10 cellular contexts compared by ENCODE assay signal in genomic region chr12:96501908-96502307, GRCh38. TPM values are rescaled to one million over a fixed set of nuclear protein-coding genes. Genes with fewer than 3 reads are reported as not detected.
DNase-seq lines count a peak whose midpoint lies in the region; ATAC-seq and TF ChIP-seq lines count a peak whose summit lies in the region.
"Had no signal": no experiment of that assay in that cellular context is flagged by ENCODE, and none has a peak within 500 bp of the region (broad histone marks: within the 10 kb centered on the region; RNA-seq: fewer than 3 reads in every experiment).

No MANE protein-coding gene starts in this region.

- no peak overlapping the region for H4K91ac ChIP-seq in trophoblast cell (ENCODE audit: low read depth, low read length)

- no peak overlapping the region for H3K4me2 ChIP-seq in trophoblast cell (ENCODE audit: low read length)

- H3K4me1 ChIP-seq in SJSA1 (replicated peaks) (peaks cover 26% of the 10 kb centered on the region), esophagus (ENCODE audit: control insufficient read depth in 2 of 2, insufficient read depth in 2 of 2, low read length in 1 of 2) (no peaks in the 10 kb centered on the region), suprapubic skin (peaks cover 10% of the 10 kb centered on the region), trophoblast cell (ENCODE audit: control insufficient read depth in 1 of 2, insufficient read depth in 2 of 2, low read length in 2 of 2) (peaks cover 3 to 6% of the 10 kb centered on the region in 2 experiments)

- H3K4ac ChIP-seq in trophoblast cell (ENCODE audit: low read depth, low read length), result no peak overlapping the region

- 0 out of 2 replicates have a peak, but pooled peaks cover 2% of the 10 kb centered on the region for H3K9me3 ChIP-seq in SJSA1 (replicated peaks)
- no peaks in the 10 kb centered on the region for H3K9me3 ChIP-seq in esophagus (ENCODE audit: control insufficient read depth in 2 of 2, insufficient read depth in 1 of 2, low read depth in 1 of 2, low read length in 1 of 2)
- no peaks in the 10 kb centered on the region for H3K9me3 ChIP-seq in suprapubic skin
- H3K9me3 ChIP-seq in trophoblast cell (ENCODE audit: insufficient read depth, low read depth, low read length), result no peaks in the 10 kb centered on the region

- peaks cover 5% of the 10 kb centered on the region for H3K79me1 ChIP-seq in trophoblast cell (ENCODE audit: low read length)

- DNase-seq in activated T-cell treated with anti-CD3 and anti-CD28 coated beads, Interleukin-2, amount 50 U/mL, for 72 hours, result no peak
- DNase-seq in activated T-cell treated with anti-CD3 and anti-CD28 coated beads for 4 hours, result no peak
- DNase-seq in SJSA1 (ENCODE audit: low read depth in 1 of 2, low spot score in 2 of 2), result no peak
- DNase-seq in suprapubic skin (ENCODE audit: low spot score in 2 of 2), result no peak
- DNase-seq in trophoblast cell, result no peak
- no peak for DNase-seq in NCI-H187 treated with DMSO at 0.1 percent for 48 hours (lab: John Stamatoyannopoulos, UW)
- DNase-seq: activated gamma-delta T cell treated with Interleukin-2 at 50 U/mL for 16 hours, NCI-H1105 had no signal

- H4K8ac ChIP-seq in trophoblast cell (ENCODE audit: low read depth, low read length), result no peak overlapping the region

- TF ChIP-seq CTCF in suprapubic skin (IDR thresholded peaks at IDR 0.05), result no peak

- H3K36me3 Mint-ChIP-seq in activated T-cell treated with anti-CD3 and anti-CD28 coated beads, Interleukin-2, amount 50 U/mL, for 72 hours (ENCODE audit: insufficient read depth in 2 of 2), result no peaks in the 10 kb centered on the region

- no peak overlapping the region for H3K23ac ChIP-seq in trophoblast cell (ENCODE audit: low read length)

- H4K12ac ChIP-seq in trophoblast cell (ENCODE audit: low read depth, low read length), result no peak overlapping the region

- H2BK12ac ChIP-seq in trophoblast cell (ENCODE audit: low read length), result no peak overlapping the region

- TF ChIP-seq POLR2A in suprapubic skin (IDR thresholded peaks at IDR 0.05), result no peak

- no peaks in the 10 kb centered on the region for H3K27me3 ChIP-seq in SJSA1 (replicated peaks)
- H3K27me3 ChIP-seq in esophagus (ENCODE audit: control insufficient read depth in 1 of 2, insufficient read depth in 2 of 2, low read length in 2 of 2), result no peaks in the 10 kb centered on the region
- H3K27me3 ChIP-seq in suprapubic skin, result no peaks in the 10 kb centered on the region
- no peaks in the 10 kb centered on the region for H3K27me3 ChIP-seq in trophoblast cell (ENCODE audit: insufficient read depth, low read length)

- no peaks in the 10 kb centered on the region for H3K27me3 Mint-ChIP-seq in activated T-cell treated with anti-CD3 and anti-CD28 coated beads, Interleukin-2, amount 50 U/mL, for 72 hours (ENCODE audit: low read depth)

- no peaks in the 10 kb centered on the region for H3K9me3 Mint-ChIP-seq in activated T-cell treated with anti-CD3 and anti-CD28 coated beads, Interleukin-2, amount 50 U/mL, for 72 hours

- H3K4me3 ChIP-seq in SJSA1, result no peak overlapping the region
- no peak overlapping the region for H3K4me3 ChIP-seq in esophagus (ENCODE audit: low read depth in 1 of 2, low read length in 2 of 2)
- no peak overlapping the region for H3K4me3 ChIP-seq in suprapubic skin
- no peak overlapping the region for H3K4me3 ChIP-seq in trophoblast cell (ENCODE audit: low read depth, low read length)

- H2AFZ ChIP-seq in trophoblast cell (ENCODE audit: insufficient read depth, low read length, poor library complexity), result no peak overlapping the region

- peak overlapping the region; percentile 35 to 60 for H3K4me3 Mint-ChIP-seq in activated T-cell treated with anti-CD3 and anti-CD28 coated beads, Interleukin-2, amount 50 U/mL, for 72 hours

- H3K18ac ChIP-seq in trophoblast cell (ENCODE audit: low read length), result no peak overlapping the region

- H2AK5ac ChIP-seq in trophoblast cell (ENCODE audit: low read length), result no peak overlapping the region

- no peak for TF ChIP-seq EP300 in suprapubic skin (IDR thresholded peaks at IDR 0.05)

- no peak overlapping the region for H3K9ac ChIP-seq in trophoblast cell (ENCODE audit: low read length)

- H3K14ac ChIP-seq in trophoblast cell (ENCODE audit: low read length), result no peak overlapping the region

- H3K27ac ChIP-seq in SJSA1 (peak overlapping the region; percentile 78), esophagus (ENCODE audit: low read depth in 2 of 2, low read length in 1 of 2) (peak overlapping the region; percentile 31 to 81), suprapubic skin (peak overlapping the region; percentile 3), trophoblast cell (ENCODE audit: low read depth, low read length) (no peak overlapping the region)

- H3K36me3 ChIP-seq in SJSA1 (no peaks in the 10 kb centered on the region), esophagus (ENCODE audit: control insufficient read depth in 2 of 2, insufficient read depth in 2 of 2, low read length in 1 of 2) (no peaks in the 10 kb centered on the region), suprapubic skin (no peaks in the 10 kb centered on the region), trophoblast cell (ENCODE audit: control insufficient read depth in 1 of 2, insufficient read depth in 2 of 2, low read length in 2 of 2) (no peaks in the 10 kb centered on the region)

- H2BK5ac ChIP-seq in trophoblast cell (ENCODE audit: low read depth, low read length, poor library complexity), result no peak overlapping the region

- peak in 1 of 2 donors; percentile 33 for ATAC-seq in activated T-cell treated with anti-CD3 and anti-CD28 coated beads, Interleukin-2, amount 50 U/mL, for 72 hours (replicated peaks in 1 of 2)
- ATAC-seq in GM19455 (IDR thresholded peaks at IDR 0.05; ENCODE audit: unreplicated experiment), result no peak

- peak overlapping the region; percentile 93 for H3K27ac Mint-ChIP-seq in activated T-cell treated with anti-CD3 and anti-CD28 coated beads, Interleukin-2, amount 50 U/mL, for 72 hours

- no peaks in the 10 kb centered on the region for H3K79me2 ChIP-seq in trophoblast cell (ENCODE audit: control insufficient read depth, insufficient read depth, low read length, poor library complexity)

- H3K4me1 Mint-ChIP-seq in activated T-cell treated with anti-CD3 and anti-CD28 coated beads, Interleukin-2, amount 50 U/mL, for 72 hours (ENCODE audit: low read depth), result peaks cover 37% of the 10 kb centered on the region

- no peak overlapping the region for H2BK120ac ChIP-seq in trophoblast cell (ENCODE audit: insufficient read depth, low read length, poor library complexity)

RNA-seq across cellular contexts. Expression of gene CFAP54, which starts 12.5 kb away (rescaled TPM):
- total RNA-seq in activated T-cell treated with anti-CD3 and anti-CD28 coated beads, Interleukin-2, amount 50 U/mL, for 72 hours, result under 1 TPM; 0.24 to 0.67 TPM
- 0.05 TPM in 1 of 2 replicates, not detected in the other for total RNA-seq in SJSA1 (2014; rRNA removed; shearing (Covaris generic))
- polyA plus RNA-seq in esophagus, result under 1 TPM; 0.06 to 0.08 TPM
- total RNA-seq in suprapubic skin, result under 1 TPM in 1 of 4 donors, not detected in 3; 0.16 TPM
- 0.03 and 0.14 TPM in 2 replicates for polyA plus RNA-seq in trophoblast cell (2013)
